Comparison of ENCODE assay signal across 21 cellular contexts in the genomic region with DNA sequence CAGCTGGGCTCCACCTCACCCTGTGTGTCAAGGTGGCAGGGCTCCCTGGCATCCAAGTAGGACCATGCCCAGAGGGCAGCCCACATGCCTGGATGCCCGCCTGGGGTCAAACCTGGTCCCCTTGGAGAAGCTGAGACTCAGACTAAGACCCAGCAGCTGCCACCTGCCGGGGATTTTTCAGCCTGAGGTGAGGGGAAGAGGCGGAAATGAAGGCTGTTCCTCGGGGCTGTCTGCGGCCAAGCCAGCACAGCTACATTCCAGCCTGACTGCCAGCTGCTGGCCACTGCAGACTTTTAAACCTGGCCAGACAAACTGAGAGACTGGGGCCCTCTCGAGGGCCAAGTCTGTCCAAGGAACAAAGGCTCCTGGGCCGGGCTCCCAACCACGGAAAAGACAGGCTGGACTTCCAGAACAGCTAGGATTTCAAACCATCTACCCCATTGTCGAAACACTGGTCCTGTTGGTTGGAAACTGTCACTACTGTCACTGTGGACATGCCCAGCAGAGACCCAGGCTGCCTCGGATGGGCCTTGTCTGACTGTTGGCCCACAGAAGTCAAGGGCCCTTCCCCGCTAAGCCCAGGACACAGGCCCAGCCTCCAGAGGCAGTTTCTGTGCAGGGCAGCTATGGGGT. TPM values are rescaled to one million over a fixed set of nuclear protein-coding genes. Genes with fewer than 3 reads are reported as not detected.
DNase-seq lines count a peak whose midpoint lies in the region; ATAC-seq and TF ChIP-seq lines count a peak whose summit lies in the region.
"Had no signal": no experiment of that assay in that cellular context is flagged by ENCODE, and none has a peak within 500 bp of the region (broad histone marks: within the 10 kb centered on the region; RNA-seq: fewer than 3 reads in every experiment).

No MANE protein-coding gene starts in this region.

- peak; percentile 11; the same call in 1 of the 2 replicates for TF ChIP-seq CTCF in OCI-LY1 (IDR thresholded peaks at IDR 0.05; ENCODE audit: low read length)
- TF ChIP-seq CTCF in chondrocyte (IDR thresholded peaks at IDR 0.05): peak; percentile 23

- no peak overlapping the region for H3K9ac ChIP-seq in OCI-LY1 (ENCODE audit: low read length)
- H3K9ac ChIP-seq: KMS-11 had no signal

- H3K27ac Mint-ChIP-seq in chondrocyte (ENCODE audit: unreplicated experiment): peak overlapping the region; percentile 17
- H3K27ac Mint-ChIP-seq: CD4-positive, alpha-beta T cell had no signal

- no peaks in the 10 kb centered on the region for H4K20me1 ChIP-seq in OCI-LY1 (ENCODE audit: insufficient read depth, low read length)

- no peaks in the 10 kb centered on the region for H3K27me3 Mint-ChIP-seq in chondrocyte (ENCODE audit: low read depth)
- H3K27me3 Mint-ChIP-seq: CD4-positive, alpha-beta T cell had no signal

- H3K4me1 ChIP-seq in OCI-LY1 (ENCODE audit: insufficient read depth, low read length, severe bottlenecking): no peaks in the 10 kb centered on the region
- H3K4me1 ChIP-seq: HAP-1 had no signal

- no peak overlapping the region for H3K4me2 ChIP-seq in OCI-LY1 (ENCODE audit: low read length)
- H3K4me2 ChIP-seq: KMS-11 had no signal

- DNase-seq in ELF-1 (ENCODE audit: low read depth, low spot score) (peak; percentile 89), chondrocyte (ENCODE audit: low spot score) (no peak), myocyte (ENCODE audit: low read depth) (peak; percentile 88), kidney glomerular epithelial cell (lab: John Stamatoyannopoulos, UW) (no peak), GM19240 (ENCODE audit: insufficient read length, low spot score) (no peak)
- DNase-seq: activated CD4-positive, alpha-beta T cell treated with anti-CD3 and anti-CD28 coated beads, Interleukin-2, amount 50 U/mL, for 1 hour; activated CD8-positive, alpha-beta memory T cell treated with anti-CD3 and anti-CD28 coated beads, Interleukin-2, amount 50 U/mL, for 48 hours; activated gamma-delta T cell treated with Interleukin-2 at 50 U/mL for 16 hours; CD4-positive, alpha-beta T cell; foreskin fibroblast; mucosa of descending colon; NCI-H1105 treated with DMSO at 0.1 percent for 48 hours; NCI-H69; occipital lobe; stimulated activated CD4-positive, alpha-beta T cell treated with anti-CD3 and anti-CD28 coated beads, Interleukin-1b, Interleukin-23, amount 100 ng/mL, for 48 hours had no signal

- no peaks in the 10 kb centered on the region; the same call in 1 of the 2 replicates for H3K27me3 ChIP-seq in OCI-LY1 (ENCODE audit: insufficient read depth, low read length)

- H2AFZ ChIP-seq in OCI-LY1 (ENCODE audit: low read length): no peak overlapping the region

- no peak overlapping the region for H3K4me3 ChIP-seq in OCI-LY1 (ENCODE audit: low read depth, low read length, poor library complexity, severe bottlenecking)
- H3K4me3 ChIP-seq: HAP-1, mucosa of descending colon had no signal

- no peaks in the 10 kb centered on the region for H3K79me2 ChIP-seq in OCI-LY1 (ENCODE audit: insufficient read depth, low read length)

- no peak for ATAC-seq in GM18511 (IDR thresholded peaks at IDR 0.05; ENCODE audit: unreplicated experiment)
- no peak for ATAC-seq in GM18498 (IDR thresholded peaks at IDR 0.05; ENCODE audit: unreplicated experiment)
- ATAC-seq: mucosa of descending colon, sciatic nerve had no signal

- no peaks in the 10 kb centered on the region for H3K9me3 Mint-ChIP-seq in chondrocyte (ENCODE audit: low read depth)
- H3K9me3 Mint-ChIP-seq: CD4-positive, alpha-beta T cell had no signal

- H3K9me2 ChIP-seq in OCI-LY1 (ENCODE audit: low read depth, low read length): no peaks in the 10 kb centered on the region

- no peaks in the 10 kb centered on the region for H3K36me3 Mint-ChIP-seq in chondrocyte (ENCODE audit: low read depth)

- H3K27ac ChIP-seq in OCI-LY1 (ENCODE audit: low read depth, low read length, poor library complexity, severe bottlenecking): no peak overlapping the region
- H3K27ac ChIP-seq: KMS-11 had no signal

- H3K36me3 ChIP-seq in OCI-LY1 (ENCODE audit: insufficient read depth, low read length): no peaks in the 10 kb centered on the region
- H3K36me3 ChIP-seq: HAP-1 had no signal

- H3K4me3 Mint-ChIP-seq in chondrocyte (ENCODE audit: unreplicated experiment): no peak overlapping the region
- H3K4me3 Mint-ChIP-seq: CD4-positive, alpha-beta T cell had no signal

- H3F3A ChIP-seq in OCI-LY1 (ENCODE audit: insufficient read depth, low read length): no peaks in the 10 kb centered on the region

- peaks cover 35% of the 10 kb centered on the region for H3K4me1 Mint-ChIP-seq in chondrocyte (ENCODE audit: low read depth)

- no peaks in the 10 kb centered on the region for H3K9me3 ChIP-seq in OCI-LY1 (ENCODE audit: low read length)
- H3K9me3 ChIP-seq: HAP-1, mucosa of descending colon had no signal

RNA-seq across cellular contexts. Expression of a gene that starts 21.9 kb away (rescaled TPM):
- total RNA-seq in chondrocyte: 32.4 to 50.5 TPM (median 33.6 TPM) in 3 replicates
- 52.4 and 88.3 TPM in 2 replicates for total RNA-seq in myocyte
- polyA plus RNA-seq in myocyte (2012): 78.1 TPM

RNA-seq across cellular contexts. Expression of a gene that starts 40.9 kb away (rescaled TPM):
- total RNA-seq in chondrocyte (24.0 to 32.3 TPM (median 27.0 TPM) in 3 replicates), myocyte (22.8 and 25.4 TPM in 2 replicates)
- polyA plus RNA-seq in myocyte (2012): 9.4 TPM

RNA-seq across cellular contexts. Expression of a gene that starts 41.7 kb away (rescaled TPM):
- total RNA-seq in chondrocyte (not detected in 3 replicates), myocyte (7.5 and 8.0 TPM in 2 replicates)
- polyA plus RNA-seq in myocyte (2012): 4.8 TPM
- total RNA-seq: CD4-positive, alpha-beta T cell; occipital lobe; sciatic nerve had no signal

RNA-seq across cellular contexts. Expression of a gene that starts 47.4 kb away (rescaled TPM):
- total RNA-seq in chondrocyte (20.1 to 32.4 TPM (median 21.4 TPM) in 3 replicates), myocyte (24.4 and 38.2 TPM in 2 replicates)
- 38.4 TPM for polyA plus RNA-seq in myocyte (2012)

Comparison
In these comparisons a context has a peak if more than half of its experiments do, and no peak if none do; other contexts are left out.
1. DNase-seq: peak in ELF-1 (single experiment) and myocyte (single experiment); none in chondrocyte (single experiment), kidney glomerular epithelial cell (single experiment) and GM19240 (single experiment).